24 cellular contexts compared by ENCODE assay signal in genomic region chr22:25364281-25364680, GRCh38.
DNase-seq lines count a peak whose midpoint lies in the region; ATAC-seq and TF ChIP-seq lines count a peak whose summit lies in the region.
"Had no signal": no experiment of that assay in that cellular context is flagged by ENCODE, and none has a peak within 500 bp of the region (broad histone marks: within the 10 kb centered on the region; RNA-seq: fewer than 3 reads in every experiment).

No MANE protein-coding gene starts in this region.

- no peak for TF ChIP-seq EP300 in transverse colon (IDR thresholded peaks at IDR 0.05; ENCODE audit: low read depth)

- H3K4me3 ChIP-seq in right atrium auricular region (no peak overlapping the region), RWPE2 (ENCODE audit: severe bottlenecking) (no peak overlapping the region), transverse colon (no peak overlapping the region)
- H3K4me3 ChIP-seq: body of pancreas, colonic mucosa, GM12878, heart left ventricle, lung, SJCRH30 had no signal

- no peak overlapping the region for H3K27ac ChIP-seq in right atrium auricular region
- no peak overlapping the region for H3K27ac ChIP-seq in RWPE2 (ENCODE audit: poor library complexity, severe bottlenecking)
- H3K27ac ChIP-seq in transverse colon, result peak overlapping the region; percentile 46 to 63 (median 50)
- H3K27ac ChIP-seq: colonic mucosa, SJCRH30 had no signal

- intact Hi-C loops in Right ventricle myocardium superior (cut with DNase I) (loop anchor here (5.0 kb wide), 1 partner anchor 38 kb away; no protein-coding TSS in a partner anchor), transverse colon (cut with DNase I; ENCODE audit: low total_unique reads) (no loop called here)

- H3K36me3 ChIP-seq in right atrium auricular region (peaks cover 8% of the 10 kb centered on the region), RWPE2 (ENCODE audit: low read depth) (peaks cover 3% of the 10 kb centered on the region), transverse colon (peaks cover 0 to 7% (median 0%) of the 10 kb centered on the region in 4 donors)
- H3K36me3 ChIP-seq: colonic mucosa had no signal

- 40% methylated on average over 1 of the region's 1 CpG; no CpG with 5 or more reads in 1 of the 2 donors for WGBS in transverse colon (ENCODE audit: low coverage in 1 of 2), 2 donors

- H3K27me3 ChIP-seq in right atrium auricular region, result no peaks in the 10 kb centered on the region
- H3K27me3 ChIP-seq in RWPE2 (ENCODE audit: insufficient read depth, poor library complexity, severe bottlenecking), result no peaks in the 10 kb centered on the region
- no peaks in the 10 kb centered on the region for H3K27me3 ChIP-seq in transverse colon
- H3K27me3 ChIP-seq: body of pancreas, colonic mucosa, heart left ventricle, SJCRH30 had no signal

- DNase-seq in Right ventricle myocardium superior, result peak; percentile 36
- DNase-seq in right atrium auricular region (ENCODE audit: low spot score), result no peak
- peak; percentile 44 for DNase-seq in RWPE2 (ENCODE audit: low spot score)
- no peak for DNase-seq in left lobe of liver (ENCODE audit: low spot score)
- peak; percentile 23 for DNase-seq in transverse colon
- no peak for DNase-seq in glomerular visceral epithelial cell (ENCODE audit: extremely low spot score)
- DNase-seq: activated CD4-positive, alpha-beta T cell treated with anti-CD3 and anti-CD28 coated beads, Interleukin-2, amount 50 U/mL, for 48 hours; activated T-cell treated with anti-CD3 and anti-CD28 coated beads, Interleukin-2, amount 50 U/mL, for 1 hour; CD8-positive, alpha-beta memory T cell; DMS53; KG1; NCI-H2171; NCI-H526 treated with DMSO at 0.1 percent for 48 hours; nucleus accumbens; OCI-M1; retina; SJCRH30 had no signal

- in situ Hi-C loops in transverse colon (cut with MboI; ENCODE audit: low pct_ligation_motif_present in 1 of 4, low pct_unique_long_range_greater_than_20kb in 1 of 4, low sequenced_read_pairs in 3 of 4), result no loop called here

- H3K9me3 ChIP-seq in right atrium auricular region (no peaks in the 10 kb centered on the region), RWPE2 (ENCODE audit: severe bottlenecking) (no peaks in the 10 kb centered on the region), transverse colon (no peaks in the 10 kb centered on the region)
- H3K9me3 ChIP-seq: body of pancreas, colonic mucosa, heart left ventricle, SJCRH30 had no signal

- peaks cover 0 to 40% of the 10 kb centered on the region in 2 donors for H3K4me1 ChIP-seq in right atrium auricular region
- H3K4me1 ChIP-seq in RWPE2 (ENCODE audit: insufficient read depth, poor library complexity, severe bottlenecking), result peaks cover 6% of the 10 kb centered on the region
- H3K4me1 ChIP-seq in transverse colon, result peaks cover 5 to 37% (median 25%) of the 10 kb centered on the region in 4 donors

- ATAC-seq in Right ventricle myocardium superior (ENCODE audit: poor library complexity), result peak; percentile 11
- ATAC-seq in RWPE2 (ENCODE audit: low read depth), result no peak
- ATAC-seq in left lobe of liver, result peak; percentile 11
- no peak for ATAC-seq in GM19035 (IDR thresholded peaks at IDR 0.05; ENCODE audit: unreplicated experiment)
- ATAC-seq in GM21723 (IDR thresholded peaks at IDR 0.05; ENCODE audit: unreplicated experiment), result no peak
- ATAC-seq: body of pancreas, GM12878 had no signal

- no peak for TF ChIP-seq POLR2A in transverse colon (IDR thresholded peaks at IDR 0.05)

- no peak for TF ChIP-seq CTCF in right atrium auricular region (IDR thresholded peaks at IDR 0.05)
- no peak for TF ChIP-seq CTCF in RWPE2 (IDR thresholded peaks at IDR 0.05; ENCODE audit: poor library complexity, severe bottlenecking)
- TF ChIP-seq CTCF in transverse colon (IDR thresholded peaks at IDR 0.05), result no peak

Comparison
In these comparisons a context has a peak if more than half of its experiments do, and no peak if none do; other contexts are left out.
1. DNase-seq: peak in Right ventricle myocardium superior (single experiment), RWPE2 (single experiment) and transverse colon (single experiment); none in right atrium auricular region (single experiment), left lobe of liver (single experiment) and glomerular visceral epithelial cell (single experiment).
2. ATAC-seq: peak in Right ventricle myocardium superior (single experiment) and left lobe of liver (single experiment); none in RWPE2 (single experiment), GM19035 (single experiment) and GM21723 (single experiment).
3. H3K27ac ChIP-seq: peak in transverse colon (4 of 4); none in right atrium auricular region (0 of 2) and RWPE2 (single experiment).